Comparison of ENCODE assay signal across 15 cellular contexts in genomic region chr18:77134611-77135010, GRCh38. TPM values are rescaled to one million over a fixed set of nuclear protein-coding genes. Genes with fewer than 3 reads are reported as not detected.
DNase-seq lines count a peak whose midpoint lies in the region; ATAC-seq and TF ChIP-seq lines count a peak whose summit lies in the region.
"Had no signal": no experiment of that assay in that cellular context is flagged by ENCODE, and none has a peak within 500 bp of the region (broad histone marks: within the 10 kb centered on the region; RNA-seq: fewer than 3 reads in every experiment).

No MANE protein-coding gene starts in this region.

- peaks cover 46% of the 10 kb centered on the region for H3K4me1 ChIP-seq in left ventricle myocardium inferior
- peaks cover 0 to 41% (median 29%) of the 10 kb centered on the region in 9 donors for H3K4me1 ChIP-seq in heart right ventricle

- H3K27ac Mint-ChIP-seq in activated B cell treated with CpG ODN at 0.5 μM for 24 hours (peak overlapping the region; percentile 81), type B pancreatic cell (peak overlapping the region; percentile 58), HFFc6 (no peak overlapping the region), chondrocyte (ENCODE audit: unreplicated experiment) (no peak overlapping the region)
- peak overlapping the region; percentile 78 to 97 (median 92) for H3K27ac Mint-ChIP-seq in naive thymus-derived CD8-positive, alpha-beta T cell
- H3K27ac Mint-ChIP-seq: nephron progenitor cell had no signal

- intact Hi-C loops in left ventricle myocardium inferior (cut with micrococcal nuclease) (no loop called here), heart right ventricle (cut with DNase I) (loop anchor here in 7 of 10 donors (5.0 to 10.0 kb wide), 6 partner anchors 57 to 130 kb away; no protein-coding TSS in a partner anchor), activated B cell treated with CpG ODN at 0.5 μM for 24 hours (cut with micrococcal nuclease) (loop anchor here (5.0 kb wide), 1 partner anchor 152 kb away; no protein-coding TSS in a partner anchor)

- no peak for ATAC-seq in heart right ventricle
- ATAC-seq in activated B cell treated with CpG ODN at 0.5 μM for 24 hours (ENCODE audit: low read depth), result no peak
- no peak for ATAC-seq in naive thymus-derived CD8-positive, alpha-beta T cell
- ATAC-seq: esophagus mucosa had no signal

- TF ChIP-seq CTCF in left ventricle myocardium inferior (IDR thresholded peaks at IDR 0.05; ENCODE audit: borderline replicate concordance) (no peak), heart right ventricle (IDR thresholded peaks at IDR 0.05) (no peak), activated B cell treated with CpG ODN at 0.5 μM for 24 hours (IDR thresholded peaks at IDR 0.05) (no peak), type B pancreatic cell (conservative IDR thresholded peaks at IDR 0.05) (no peak), HFFc6 (IDR thresholded peaks at IDR 0.05) (no peak), chondrocyte (IDR thresholded peaks at IDR 0.05) (no peak)

- WGBS in heart right ventricle, 2 donors, result 77 to 80% methylated on average over 4 of the region's 4 CpGs

- H3K27me3 Mint-ChIP-seq in activated B cell treated with CpG ODN at 0.5 μM for 24 hours (no peaks in the 10 kb centered on the region), type B pancreatic cell (peaks cover 43% of the 10 kb centered on the region), HFFc6 (ENCODE audit: insufficient read depth) (peaks cover 42% of the 10 kb centered on the region), chondrocyte (ENCODE audit: low read depth) (no peaks in the 10 kb centered on the region)
- H3K27me3 Mint-ChIP-seq in naive thymus-derived CD8-positive, alpha-beta T cell, result no peaks in the 10 kb centered on the region

- H3K4me3 ChIP-seq in left ventricle myocardium inferior, result no peak overlapping the region
- no peak overlapping the region for H3K4me3 ChIP-seq in heart right ventricle
- H3K4me3 ChIP-seq: dorsolateral prefrontal cortex, right lobe of liver had no signal

- H3K4me1 Mint-ChIP-seq in activated B cell treated with CpG ODN at 0.5 μM for 24 hours (peaks cover 40% of the 10 kb centered on the region), type B pancreatic cell (ENCODE audit: unreplicated experiment) (peaks cover 14% of the 10 kb centered on the region), HFFc6 (ENCODE audit: low read depth) (peaks cover 5% of the 10 kb centered on the region), chondrocyte (ENCODE audit: low read depth) (peaks cover 44% of the 10 kb centered on the region)
- peaks cover 24 to 48% (median 42%) of the 10 kb centered on the region in 4 donors for H3K4me1 Mint-ChIP-seq in naive thymus-derived CD8-positive, alpha-beta T cell

- peaks cover 15% of the 10 kb centered on the region for H3K36me3 Mint-ChIP-seq in activated B cell treated with CpG ODN at 0.5 μM for 24 hours (ENCODE audit: low read depth)
- peaks cover 0 to 5% (median 0%) of the 10 kb centered on the region in 3 donors for H3K36me3 Mint-ChIP-seq in naive thymus-derived CD8-positive, alpha-beta T cell
- no peaks in the 10 kb centered on the region for H3K36me3 Mint-ChIP-seq in type B pancreatic cell
- H3K36me3 Mint-ChIP-seq in HFFc6 (ENCODE audit: low read depth), result no peaks in the 10 kb centered on the region
- no peaks in the 10 kb centered on the region for H3K36me3 Mint-ChIP-seq in chondrocyte (ENCODE audit: low read depth)

- no peaks in the 10 kb centered on the region for H3K9me3 ChIP-seq in left ventricle myocardium inferior (replicated peaks)
- H3K9me3 ChIP-seq in heart right ventricle, result no peaks in the 10 kb centered on the region
- H3K9me3 ChIP-seq: right lobe of liver had no signal

- POLR2A ChIA-PET in activated B cell treated with CpG ODN at 0.5 μM for 24 hours (lab: Charles Lee), result interaction anchor here (1.1 to 7.1 kb wide), 8 partner anchors 9 to 80 kb away, joined by 3 to 131 read pairs (median 36); no protein-coding TSS in a partner anchor
- POLR2A ChIA-PET in naive thymus-derived CD8-positive, alpha-beta T cell (lab: Charles Lee), result interaction anchor here (0.7 to 5.2 kb wide), 3 partner anchors 65 to 78 kb away, joined by 3 to 43 read pairs (median 4); no protein-coding TSS in a partner anchor

- peaks cover 23% of the 10 kb centered on the region for H3K27me3 ChIP-seq in left ventricle myocardium inferior (ENCODE audit: low read depth)
- H3K27me3 ChIP-seq in heart right ventricle, result peaks cover 0 to 30% (median 12%) of the 10 kb centered on the region in 7 donors
- H3K27me3 ChIP-seq: right lobe of liver had no signal

- H3K27ac ChIP-seq in left ventricle myocardium inferior (replicated peaks) (peak overlapping the region; percentile 90), heart right ventricle (peak overlapping the region in 5 of 10 donors; percentile 91 to 99 (median 95))
- H3K27ac ChIP-seq: right lobe of liver had no signal

- H3K36me3 ChIP-seq in left ventricle myocardium inferior, result no peaks in the 10 kb centered on the region
- H3K36me3 ChIP-seq in heart right ventricle, result peaks cover 0 to 2% (median 0%) of the 10 kb centered on the region in 9 donors
- H3K36me3 ChIP-seq: heart left ventricle, right lobe of liver had no signal

- H3K9me3 Mint-ChIP-seq in activated B cell treated with CpG ODN at 0.5 μM for 24 hours, result no peaks in the 10 kb centered on the region
- peaks cover 0 to 2% (median 0%) of the 10 kb centered on the region in 9 donors for H3K9me3 Mint-ChIP-seq in naive thymus-derived CD8-positive, alpha-beta T cell
- H3K9me3 Mint-ChIP-seq in type B pancreatic cell, result no peaks in the 10 kb centered on the region
- H3K9me3 Mint-ChIP-seq in HFFc6, result no peaks in the 10 kb centered on the region
- no peaks in the 10 kb centered on the region for H3K9me3 Mint-ChIP-seq in chondrocyte (ENCODE audit: low read depth)

- DNase-seq in left ventricle myocardium inferior, result no peak
- no peak for DNase-seq in heart right ventricle
- no peak for DNase-seq in activated B cell treated with CpG ODN at 0.5 μM for 24 hours
- no peak for DNase-seq in naive thymus-derived CD8-positive, alpha-beta T cell
- no peak for DNase-seq in type B pancreatic cell (ENCODE audit: extremely low spot score, unreplicated experiment)
- no peak for DNase-seq in HFFc6
- DNase-seq in chondrocyte (ENCODE audit: low spot score), result no peak
- no peak for DNase-seq in EL
- DNase-seq: GOT3, mammary epithelial cell, nephron progenitor cell had no signal

- CTCF ChIA-PET in activated B cell treated with CpG ODN at 0.5 μM for 24 hours (lab: Charles Lee), result interaction anchor here (1.7 kb wide), 1 partner anchor 11 kb away, joined by 5 read pairs; no protein-coding TSS in a partner anchor

- H3K4me3 Mint-ChIP-seq in activated B cell treated with CpG ODN at 0.5 μM for 24 hours (peak overlapping the region; percentile 82), type B pancreatic cell (peak overlapping the region; percentile 85), HFFc6 (no peak overlapping the region), chondrocyte (ENCODE audit: unreplicated experiment) (no peak overlapping the region)
- H3K4me3 Mint-ChIP-seq in naive thymus-derived CD8-positive, alpha-beta T cell, result peak overlapping the region in 9 of 10 donors; percentile 19 to 90 (median 87)

RNA-seq across cellular contexts. Expression of gene MBP, which starts 2.0 kb away (rescaled TPM):
- total RNA-seq in left ventricle myocardium inferior (35.0 TPM), heart right ventricle (10 to 100 TPM; 18.4 to 70.8 (median 52.6) TPM), activated B cell treated with CpG ODN at 0.5 μM for 24 hours (88.0 and 92.7 TPM in 2 replicates), type B pancreatic cell (ENCODE audit: low replicate concordance) (14.5 and 34.0 TPM in 2 replicates), chondrocyte (8.3 to 15.9 TPM (median 14.0 TPM) in 3 replicates)
- polyA plus RNA-seq in heart right ventricle, result 10 to 100 TPM in 1 of 2 donors, 1 to 10 TPM in 1; 3.0 to 11.5 TPM
- total RNA-seq in naive thymus-derived CD8-positive, alpha-beta T cell, result 100 to 1,000 TPM in 1 of 2 experiments, 10 to 100 TPM in 1; 99.9 to 108 TPM
- polyA plus RNA-seq in naive thymus-derived CD8-positive, alpha-beta T cell, result 100 to 1,000 TPM in 2 of 3 donors, 10 to 100 TPM in 1; 89.2 to 148 (median 105) TPM
- total RNA-seq in HFFc6 (2021; fragmentation: NEBNext Ultra II Directional; extraction: Animal tissue kit (Norgen Biotek cat#: 25700)), result under 1 TPM in 5 of 6 experiments, not detected in 1; 0.05 to 0.23 (median 0.12) TPM

Comparison
In these comparisons a context has a peak if more than half of its experiments do, and no peak if none do; other contexts are left out.
1. H3K27ac Mint-ChIP-seq: peak in activated B cell treated with CpG ODN at 0.5 μM for 24 hours (single experiment), naive thymus-derived CD8-positive, alpha-beta T cell (10 of 10) and type B pancreatic cell (single experiment); none in HFFc6 (single experiment) and chondrocyte (single experiment).
2. H3K4me3 Mint-ChIP-seq: peak in activated B cell treated with CpG ODN at 0.5 μM for 24 hours (single experiment), naive thymus-derived CD8-positive, alpha-beta T cell (9 of 10) and type B pancreatic cell (single experiment); none in HFFc6 (single experiment) and chondrocyte (single experiment).